ENCODE assay signal across 25 cellular contexts in genomic region chr3:46884929-46885328, GRCh38. TPM values are rescaled to one million over a fixed set of nuclear protein-coding genes. Genes with fewer than 3 reads are reported as not detected.
DNase-seq lines count a peak whose midpoint lies in the region; ATAC-seq, FAIRE-seq and TF ChIP-seq lines count a peak whose summit lies in the region.
"Had no signal": no experiment of that assay in that cellular context is flagged by ENCODE, and none has a peak within 500 bp of the region (broad histone marks: within the 10 kb centered on the region; RNA-seq: fewer than 3 reads in every experiment).

No MANE protein-coding gene starts in this region.

- no peak overlapping the region for H3K27ac Mint-ChIP-seq in natural killer cell
- H3K27ac Mint-ChIP-seq: T-helper 1 cell treated with Interleukin-12 subunit alpha and Interleukin-12 subunit beta and Interleukin-4 antibody, amounts not matched to agents 30 μg/mL and 1 μg/mL, for 36 hours had no signal

- no peak for TF ChIP-seq POLR2A in K562 (conservative IDR thresholded peaks at IDR 0.05)

- BruUV-seq in K562 (replicated peaks; lab: Mats Ljungman, UMichigan): no TSS peak

- H3K79me2 ChIP-seq in K562 (ENCODE audit: control insufficient read depth, insufficient read depth, low read length): no peaks in the 10 kb centered on the region

- TF ChIP-seq EP300 in K562 (IDR thresholded peaks at IDR 0.05; ENCODE audit: low read length): no peak

- no peak overlapping the region for H3K4me2 ChIP-seq in K562 (ENCODE audit: insufficient read depth, low read length)
- H3K4me2 ChIP-seq: KMS-11 had no signal

- no peaks in the 10 kb centered on the region for H3K36me3 Mint-ChIP-seq in natural killer cell

- H3K4me3 ChIP-seq in K562: no peak overlapping the region
- H3K4me3 ChIP-seq: lung, mucosa of descending colon, psoas muscle, transverse colon had no signal

- no peaks in the 10 kb centered on the region for H3K36me3 ChIP-seq in K562 (ENCODE audit: control insufficient read depth, insufficient read depth, low read length)
- H3K36me3 ChIP-seq: brain microvascular endothelial cell, transverse colon had no signal

- no peak overlapping the region for H3K9ac ChIP-seq in K562 (ENCODE audit: insufficient read depth in 1 of 2, low read depth in 2 of 2, low read length in 2 of 2)
- H3K9ac ChIP-seq: KMS-11 had no signal

- intact Hi-C loops in K562 (cut with micrococcal nuclease): no loop called here
- intact Hi-C loops in natural killer cell (cut with micrococcal nuclease): no loop called here

- peaks cover 46 to 79% of the 10 kb centered on the region in 2 experiments for H3K27me3 ChIP-seq in K562 (ENCODE audit: control insufficient read depth in 2 of 2, insufficient read depth in 2 of 2, low read length in 2 of 2)

- FAIRE-seq in K562 (lab: Jason Lieb, UNC): peak; percentile 46
- FAIRE-seq: GM12892 had no signal

- peak overlapping the region; percentile 49 for H3K4me3 Mint-ChIP-seq in natural killer cell
- H3K4me3 Mint-ChIP-seq: T-helper 1 cell treated with Interleukin-12 subunit alpha and Interleukin-12 subunit beta and Interleukin-4 antibody, amounts not matched to agents 30 μg/mL and 1 μg/mL, for 36 hours had no signal

- CTCF ChIA-PET in K562 (lab: Yijun Ruan, JAX; ENCODE audit: low intra/inter-chr PET ratio): no interaction called here

- H3K27me3 Mint-ChIP-seq in natural killer cell (ENCODE audit: low read depth in 2 of 2): peaks cover 27 to 44% of the 10 kb centered on the region in 2 donors

- H3K4me1 ChIP-seq in K562 (replicated peaks in 1 of 2; ENCODE audit: control insufficient read depth in 2 of 2, insufficient read depth in 2 of 2, low read length in 2 of 2): peaks cover 0 to 33% of the 10 kb centered on the region in 2 experiments; a peak in 3 of 5 replicates

- peaks cover 9 to 20% of the 10 kb centered on the region in 2 donors for H3K4me1 Mint-ChIP-seq in natural killer cell

- DNase-seq in stimulated activated CD4-positive, alpha-beta T cell treated with anti-CD3 and anti-CD28 coated beads, Interleukin-4, amount 100 ng/mL, for 24 hours: peak; percentile 17
- DNase-seq in stimulated activated CD4-positive, alpha-beta T cell treated with anti-CD3 and anti-CD28 coated beads, Interleukin-4, amount 100 ng/mL, for 1 hour: no peak
- DNase-seq in K562 (ENCODE audit: extremely low read depth in 1 of 4, low spot score in 3 of 4) (no peak), natural killer cell (no peak), NOMO-1 (lab: John Stamatoyannopoulos, UW; ENCODE audit: unreplicated experiment in 2 of 2) (no peak), iPS-NIHi7 (ENCODE audit: extremely low spot score) (no peak), NCI-H1048 (lab: John Stamatoyannopoulos, UW) (no peak)
- DNase-seq: activated CD8-positive, alpha-beta memory T cell treated with anti-CD3 and anti-CD28 coated beads for 24 hours; brain microvascular endothelial cell; islet precursor cell; mucosa of descending colon; NCI-H1417 treated with DMSO at 0.1 percent for 48 hours; NCI-H2107; NCI-H82; psoas muscle; RPMI8226; transverse colon had no signal

- H3K9me3 ChIP-seq in K562 (replicated peaks; ENCODE audit: control insufficient read depth, insufficient read depth, low read depth, low read length): no peaks in the 10 kb centered on the region
- H3K9me3 ChIP-seq: mucosa of descending colon, psoas muscle, transverse colon had no signal

- 3% methylated on average over 7 of the region's 7 CpGs for WGBS in K562 (ENCODE audit: insufficient coverage, low coverage, missing lambda C conversion rate)

- peaks cover 18% of the 10 kb centered on the region for H4K20me1 ChIP-seq in K562 (replicated peaks; ENCODE audit: control insufficient read depth, insufficient read depth, low read length)

- no peak for ATAC-seq in K562
- no peak for ATAC-seq in natural killer cell
- ATAC-seq: activated CD4-positive, CD25-positive, alpha-beta regulatory T cell treated with anti-CD3 and anti-CD28 coated beads, Interleukin-2, amount 50 U/mL, for 24 hours; mucosa of descending colon; psoas muscle had no signal

- H3K27ac ChIP-seq in K562 (ENCODE audit: extremely low read depth, low read depth, low read length): no peak overlapping the region
- H3K27ac ChIP-seq: brain microvascular endothelial cell, C4-2B, KMS-11, psoas muscle, transverse colon had no signal

- no peaks in the 10 kb centered on the region for H3K9me1 ChIP-seq in K562 (ENCODE audit: control insufficient read depth, insufficient read depth, low read length)

- no peak overlapping the region for H2AFZ ChIP-seq in K562 (ENCODE audit: low read depth, low read length)

- no peak for TF ChIP-seq CTCF in K562 (IDR thresholded peaks at IDR 0.05 in 2 of 3, conservative IDR thresholded peaks at IDR 0.05 in 1 of 3; ENCODE audit: insufficient read depth in 2 of 3, low read depth in 1 of 3, low read length in 3 of 3)
- TF ChIP-seq CTCF in natural killer cell (IDR thresholded peaks at IDR 0.05): no peak

- no peak for TF ChIP-seq RAD21 in K562 (CRISPR knock-in tag; conservative IDR thresholded peaks at IDR 0.05 in 1 of 2, IDR thresholded peaks at IDR 0.05 in 1 of 2)

- POLR2A ChIA-PET in K562 (lab: Yijun Ruan, JAX): interaction anchor here (0.5 to 0.6 kb wide), 3 partner anchors 68 to 109 kb away, joined by 3 to 4 read pairs (median 3); no protein-coding TSS in a partner anchor

- in situ Hi-C loops in K562 (cut with MboI): no loop called here

- H3K9me3 Mint-ChIP-seq in natural killer cell: no peaks in the 10 kb centered on the region
- H3K9me3 Mint-ChIP-seq: T-helper 1 cell treated with Interleukin-12 subunit alpha and Interleukin-12 subunit beta and Interleukin-4 antibody, amounts not matched to agents 30 μg/mL and 1 μg/mL, for 36 hours had no signal

TF ChIP-seq in K562, 482 proteins besides CTCF, POLR2A, EP300 and RAD21 (continues in another document):
- TF ChIP-seq ZNF507 (tag; conservative IDR thresholded peaks at IDR 0.05): no peak
- no peak for TF ChIP-seq LEF1 (IDR thresholded peaks at IDR 0.05)
- TF ChIP-seq STAG1 (CRISPR knock-in tag; IDR thresholded peaks at IDR 0.05; ENCODE audit: borderline replicate concordance): no peak
- TF ChIP-seq FIP1L1 (IDR thresholded peaks at IDR 0.05; ENCODE audit: low read depth, low read length, poor library complexity, severe bottlenecking): no peak
- no peak for TF ChIP-seq ZNF830 (CRISPR knock-in tag; IDR thresholded peaks at IDR 0.05)
- TF ChIP-seq CBX8 (IDR thresholded peaks at IDR 0.05; ENCODE audit: borderline replicate concordance, extremely low read depth, low read depth, low read length, poor library complexity, severe bottlenecking): no peak
- TF ChIP-seq E2F4 (CRISPR knock-in tag; IDR thresholded peaks at IDR 0.05; ENCODE audit: low read depth): no peak
- no peak for TF ChIP-seq CBX3 (IDR thresholded peaks at IDR 0.05; ENCODE audit: borderline replicate concordance in 1 of 2, low read length in 2 of 2)
- no peak for TF ChIP-seq HNRNPLL (IDR thresholded peaks at IDR 0.05; ENCODE audit: low read depth, low read length, poor library complexity, severe bottlenecking)
- TF ChIP-seq KLF10 (CRISPR knock-in tag; IDR thresholded peaks at IDR 0.05): no peak
- TF ChIP-seq ARID2 (IDR thresholded peaks at IDR 0.05): no peak

RNA-seq across cellular contexts. Expression of gene PTH1R, which starts 7.4 kb away (rescaled TPM):
- total RNA-seq in K562 (2011; cell fraction: chromatin; rRNA removed; ENCODE audit: low replicate concordance): not detected in 2 replicates
- total RNA-seq in K562 (2011; cell fraction: nucleolus; rRNA removed): not detected in 2 replicates
- not detected in 2 replicates for total RNA-seq in K562 (2011; cell fraction: nucleoplasm; rRNA removed)
- total RNA-seq in K562 (2014; rRNA removed): not detected in 2 replicates
- total RNA-seq in K562 (2014; rRNA removed; fragmentation: Illumina TruSeq; extraction: Trizol): not detected in 2 replicates
- total RNA-seq in K562 (2015; rRNA removed; fragmentation: Illumina TruSeq; extraction: Trizol): not detected in 2 replicates
- not detected in 2 replicates for total RNA-seq in K562 (2021)
- not detected in 2 replicates for polyA plus RNA-seq in K562 (2011; rRNA removed)
- not detected in 2 replicates for polyA plus RNA-seq in K562 (2011; cell fraction: cytosol; rRNA removed)
- polyA plus RNA-seq in K562 (2011; cell fraction: nucleus; rRNA removed): not detected in 2 replicates
- not detected in 2 replicates for polyA plus RNA-seq in K562 (2012)
- not detected in 2 replicates for polyA plus RNA-seq in K562 (2014; fragmentation: Illumina TruSeq; extraction: Trizol)
- polyA plus RNA-seq in K562 (2014; fragmentation: Nextera tagmentation; extraction: Ambion mirVana): not detected
- polyA plus RNA-seq in K562 (2014; rRNA removed): not detected in 2 replicates
- not detected in 2 replicates for polyA minus RNA-seq in K562 (2011; rRNA and poly(A)+ RNA removed)
- polyA minus RNA-seq in K562 (2011; cell fraction: cytosol; rRNA and poly(A)+ RNA removed): not detected in 2 replicates
- not detected in 2 replicates for polyA minus RNA-seq in K562 (2011; cell fraction: nucleus; rRNA and poly(A)+ RNA removed)
- total RNA-seq in natural killer cell: not detected
- total RNA-seq: SK-MEL-5 had no signal

RNA-seq across cellular contexts. Expression of gene MYL3, which starts 21.7 kb away (rescaled TPM):
- not detected in 2 replicates for total RNA-seq in K562 (2011; cell fraction: chromatin; rRNA removed; ENCODE audit: low replicate concordance)
- total RNA-seq in K562 (2011; cell fraction: nucleolus; rRNA removed): not detected in 2 replicates
- not detected in 2 replicates for total RNA-seq in K562 (2011; cell fraction: nucleoplasm; rRNA removed)
- total RNA-seq in K562 (2014; rRNA removed) (0.14 TPM in 1 of 2 replicates, not detected in the other), K562 (2014; rRNA removed; fragmentation: Illumina TruSeq; extraction: Trizol) (not detected in 2 replicates), K562 (2015; rRNA removed; fragmentation: Illumina TruSeq; extraction: Trizol) (not detected in 2 replicates), K562 (2021) (not detected in 2 replicates), natural killer cell (not detected)
- polyA plus RNA-seq in K562 (2011; rRNA removed) (not detected in 2 replicates), K562 (2014; fragmentation: Illumina TruSeq; extraction: Trizol) (not detected in 2 replicates), K562 (2014; fragmentation: Nextera tagmentation; extraction: Ambion mirVana) (under 1 TPM in 1 of 2 experiments, not detected in 1; 0.45 TPM), K562 (2014; rRNA removed) (not detected in 2 replicates)
- polyA plus RNA-seq in K562 (2011; cell fraction: cytosol; rRNA removed): not detected in 2 replicates
- not detected in 2 replicates for polyA plus RNA-seq in K562 (2011; cell fraction: nucleus; rRNA removed)
- polyA plus RNA-seq in K562 (2012): not detected in 2 replicates
- polyA minus RNA-seq in K562 (2011; rRNA and poly(A)+ RNA removed): not detected in 2 replicates
- not detected in 2 replicates for polyA minus RNA-seq in K562 (2011; cell fraction: cytosol; rRNA and poly(A)+ RNA removed)
- polyA minus RNA-seq in K562 (2011; cell fraction: nucleus; rRNA and poly(A)+ RNA removed): not detected in 2 replicates
- total RNA-seq: SK-MEL-5 had no signal
- polyA plus RNA-seq: AG04450 had no signal
